27 cellular contexts compared by ENCODE assay signal in the genomic region with DNA sequence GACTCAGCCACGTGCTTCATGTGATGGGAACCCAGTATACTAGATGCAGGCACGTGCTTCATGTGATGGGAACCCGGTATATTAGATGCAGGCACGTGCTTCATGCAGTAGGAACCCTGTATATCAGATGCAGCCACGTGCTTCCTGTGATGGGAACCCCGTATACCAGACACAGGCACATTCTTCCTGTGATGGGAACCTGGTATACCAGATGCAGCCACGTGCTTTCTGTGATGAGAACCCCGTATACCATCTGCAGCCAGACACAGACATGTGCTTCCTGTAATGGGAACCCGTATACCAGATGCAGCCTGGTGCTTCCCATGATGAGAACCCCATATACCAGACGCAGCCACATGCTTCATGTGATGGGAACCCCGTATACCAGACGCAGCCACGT.
"Had no signal": no experiment of that assay in that cellular context is flagged by ENCODE, and none has a peak within 500 bp of the region (broad histone marks: within the 10 kb centered on the region; RNA-seq: fewer than 3 reads in every experiment).

No MANE protein-coding gene starts in this region.

- ATAC-seq: left colon; left lung; lower lobe of right lung; naive thymus-derived CD8-positive, alpha-beta T cell; psoas muscle; sciatic nerve; stimulated activated naive B cell treated with anti-CD40 and anti-IgM and Interleukin-4, amounts not matched to agents 10 μg/mL and 1 μg/mL and 100 μg/mL, for 72 hours; stimulated activated naive CD8-positive, alpha-beta T cell treated with anti-CD3 and anti-CD28 coated beads, Interleukin-15, Interleukin-2, amounts not matched to agents 100 U/mL and 50 U/mL, for 24 hours had no signal

- H3K4me3 ChIP-seq: left lung, lower lobe of right lung, psoas muscle, skin epidermis, stomach, testis, thyroid gland, transverse colon, upper lobe of left lung had no signal

- H3K36me3 ChIP-seq: left lung, lower lobe of right lung, stomach, thyroid gland, transverse colon, upper lobe of left lung had no signal

- H3K79me2 ChIP-seq: parathyroid adenoma had no signal

- H3K27me3 ChIP-seq: left lung, stomach, testis, thyroid gland, transverse colon, upper lobe of left lung had no signal

- H3K4me1 ChIP-seq: left lung, lower lobe of right lung, parathyroid adenoma, psoas muscle, testis, transverse colon, upper lobe of left lung had no signal

- H3K9me3 ChIP-seq: lower lobe of right lung, psoas muscle, testis, thyroid gland had no signal

- H3K27ac ChIP-seq: left lung, lower lobe of right lung, parathyroid adenoma, psoas muscle, skin epidermis, stomach, testis, thyroid gland, transverse colon, upper lobe of left lung had no signal

- DNase-seq: hypothalamus; immature natural killer cell; kidney; left colon; left lung; lower lobe of right lung; mammary epithelial cell; mesenchymal stem cell; naive thymus-derived CD8-positive, alpha-beta T cell; nucleus accumbens; psoas muscle; stimulated activated CD4-positive, alpha-beta T cell treated with anti-CD3 and anti-CD28 coated beads, Interleukin-12 subunit alpha, Interleukin-12 subunit beta, amount 100 ng/mL, for 4 hours; stimulated activated CD4-positive, alpha-beta T cell treated with anti-CD3 and anti-CD28 coated beads, Interleukin-15, amount 100 ng/mL, for 24 hours; stimulated activated CD4-positive, alpha-beta T cell treated with anti-CD3 and anti-CD28 coated beads, Interleukin-2, amount 100 ng/mL, for 24 hours; stimulated activated CD4-positive, alpha-beta T cell treated with anti-CD3 and anti-CD28 coated beads, Interleukin-4, amount 100 ng/mL, for 1 hour; stimulated activated naive B cell treated with anti-CD40 and anti-IgM and Interleukin-4, amounts not matched to agents 10 μg/mL and 1 μg/mL and 100 μg/mL, for 72 hours; stimulated activated naive CD8-positive, alpha-beta T cell treated with anti-CD3 and anti-CD28 coated beads, Interleukin-15, Interleukin-2, amounts not matched to agents 100 U/mL and 50 U/mL, for 24 hours; stomach; thyroid gland; transverse colon; upper lobe of left lung had no signal

- H2AFZ ChIP-seq: parathyroid adenoma had no signal

- FAIRE-seq: islet of Langerhans, kidney, urothelium cell line had no signal

- H3K9ac ChIP-seq: parathyroid adenoma had no signal
